In the genomic region with DNA sequence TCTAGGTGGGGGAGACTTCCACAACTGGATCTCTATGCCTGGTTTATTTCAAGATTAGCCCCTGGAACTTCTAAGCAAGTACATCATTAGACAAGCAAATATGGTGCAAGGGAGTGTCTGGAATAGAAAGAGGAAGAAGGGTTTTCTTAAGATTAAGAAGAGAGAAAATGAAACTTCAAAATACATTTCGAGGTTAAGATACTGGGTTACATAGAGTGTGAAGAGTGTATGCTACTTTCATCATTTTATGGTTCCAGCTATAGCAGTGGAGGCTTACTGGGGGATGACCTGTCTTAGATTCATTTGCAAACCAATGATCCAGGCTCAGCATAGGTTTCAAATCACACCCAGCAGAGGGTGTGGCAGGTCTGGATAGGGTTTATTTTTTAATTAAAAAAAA, we compare ENCODE assay signal across 1 cellular context.
TF ChIP-seq lines count a peak whose summit lies in the region.

No MANE protein-coding gene starts in this region.

TF ChIP-seq in WTC11, 78 proteins besides CTCF, POLR2A, EP300 and RAD21 (continued from another document):
- TF ChIP-seq, protein P1, sequence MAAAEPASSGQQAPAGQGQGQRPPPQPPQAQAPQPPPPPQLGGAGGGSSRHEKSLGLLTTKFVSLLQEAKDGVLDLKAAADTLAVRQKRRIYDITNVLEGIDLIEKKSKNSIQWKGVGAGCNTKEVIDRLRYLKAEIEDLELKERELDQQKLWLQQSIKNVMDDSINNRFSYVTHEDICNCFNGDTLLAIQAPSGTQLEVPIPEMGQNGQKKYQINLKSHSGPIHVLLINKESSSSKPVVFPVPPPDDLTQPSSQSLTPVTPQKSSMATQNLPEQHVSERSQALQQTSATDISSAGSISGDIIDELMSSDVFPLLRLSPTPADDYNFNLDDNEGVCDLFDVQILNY (CRISPR knock-in tag; IDR thresholded peaks at IDR 0.05): no peak
- TF ChIP-seq JAZF1 (CRISPR knock-in tag; IDR thresholded peaks at IDR 0.05) (no peak), RORB (CRISPR knock-in tag; IDR thresholded peaks at IDR 0.05) (no peak), SOX15 (CRISPR knock-in tag; IDR thresholded peaks at IDR 0.05) (no peak), JUN (CRISPR knock-in tag; IDR thresholded peaks at IDR 0.05) (no peak)
- TF ChIP-seq, protein P2, sequence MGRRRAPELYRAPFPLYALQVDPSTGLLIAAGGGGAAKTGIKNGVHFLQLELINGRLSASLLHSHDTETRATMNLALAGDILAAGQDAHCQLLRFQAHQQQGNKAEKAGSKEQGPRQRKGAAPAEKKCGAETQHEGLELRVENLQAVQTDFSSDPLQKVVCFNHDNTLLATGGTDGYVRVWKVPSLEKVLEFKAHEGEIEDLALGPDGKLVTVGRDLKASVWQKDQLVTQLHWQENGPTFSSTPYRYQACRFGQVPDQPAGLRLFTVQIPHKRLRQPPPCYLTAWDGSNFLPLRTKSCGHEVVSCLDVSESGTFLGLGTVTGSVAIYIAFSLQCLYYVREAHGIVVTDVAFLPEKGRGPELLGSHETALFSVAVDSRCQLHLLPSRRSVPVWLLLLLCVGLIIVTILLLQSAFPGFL (CRISPR knock-in tag; IDR thresholded peaks at IDR 0.05; ENCODE audit: borderline replicate concordance): no peak
- TF ChIP-seq, protein P3, sequence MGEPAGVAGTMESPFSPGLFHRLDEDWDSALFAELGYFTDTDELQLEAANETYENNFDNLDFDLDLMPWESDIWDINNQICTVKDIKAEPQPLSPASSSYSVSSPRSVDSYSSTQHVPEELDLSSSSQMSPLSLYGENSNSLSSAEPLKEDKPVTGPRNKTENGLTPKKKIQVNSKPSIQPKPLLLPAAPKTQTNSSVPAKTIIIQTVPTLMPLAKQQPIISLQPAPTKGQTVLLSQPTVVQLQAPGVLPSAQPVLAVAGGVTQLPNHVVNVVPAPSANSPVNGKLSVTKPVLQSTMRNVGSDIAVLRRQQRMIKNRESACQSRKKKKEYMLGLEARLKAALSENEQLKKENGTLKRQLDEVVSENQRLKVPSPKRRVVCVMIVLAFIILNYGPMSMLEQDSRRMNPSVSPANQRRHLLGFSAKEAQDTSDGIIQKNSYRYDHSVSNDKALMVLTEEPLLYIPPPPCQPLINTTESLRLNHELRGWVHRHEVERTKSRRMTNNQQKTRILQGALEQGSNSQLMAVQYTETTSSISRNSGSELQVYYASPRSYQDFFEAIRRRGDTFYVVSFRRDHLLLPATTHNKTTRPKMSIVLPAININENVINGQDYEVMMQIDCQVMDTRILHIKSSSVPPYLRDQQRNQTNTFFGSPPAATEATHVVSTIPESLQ (CRISPR knock-in tag; IDR thresholded peaks at IDR 0.05): no peak
